ENCODE assay signal across 21 cellular contexts in genomic region chr14:64623576-64624165, GRCh38.
"Had no signal": no experiment of that assay in that cellular context is flagged by ENCODE, and none has a peak within 500 bp of the region (broad histone marks: within the 10 kb centered on the region; RNA-seq: fewer than 3 reads in every experiment).

No MANE protein-coding gene starts in this region.

- H3K36me3 Mint-ChIP-seq: activated naive CD8-positive, alpha-beta T cell treated with anti-CD3 and anti-CD28 coated beads, Interleukin-2, amount 10 ng/mL, durations not matched to agents 7 days and 5 days had no signal

- H3K36me3 ChIP-seq: left ventricle myocardium inferior, prostate gland, tibial nerve, WERI-Rb-1 had no signal

- H3K27ac ChIP-seq: body of pancreas, coronary artery, left ventricle myocardium inferior, prostate gland, tibial nerve, WERI-Rb-1 had no signal

- DNase-seq: activated CD4-positive, alpha-beta T cell treated with anti-CD3 and anti-CD28 coated beads, Interleukin-2, amount 50 U/mL, for 4 hours; activated naive CD4-positive, alpha-beta T cell treated with Interleukin-2 at 50 U/mL for 16 hours; activated naive CD8-positive, alpha-beta T cell treated with anti-CD3 and anti-CD28 coated beads, Interleukin-2, amount 10 ng/mL, durations not matched to agents 7 days and 5 days; activated T-cell treated with anti-CD3 and anti-CD28 coated beads, Interleukin-2, amount 50 U/mL, for 24 hours; body of pancreas; erythroblast; foreskin melanocyte; head of caudate nucleus; kidney glomerular epithelial cell; left ventricle myocardium inferior; mammary epithelial cell; right cardiac atrium; T-helper 2 cell; WERI-Rb-1 had no signal

- H3K9me3 Mint-ChIP-seq: activated naive CD8-positive, alpha-beta T cell treated with anti-CD3 and anti-CD28 coated beads, Interleukin-2, amount 10 ng/mL, durations not matched to agents 7 days and 5 days; activated T-cell treated with anti-CD3 and anti-CD28 coated beads, Interleukin-2, amount 50 U/mL, for 24 hours; activated T-helper 2 cell treated with anti-CD3 and anti-CD28 coated beads, Interferon-gamma antibody, Interleukin-2, Interleukin-4, amounts not matched to agents 10 μg/mL and 5 μg/mL and 100 μg/mL, durations not matched to agents 14 hours and 24 hours and 36 hours; stimulated activated naive CD8-positive, alpha-beta T cell treated with anti-CD3 and anti-CD28 coated beads, Interleukin-15, Interleukin-2, amounts not matched to agents 100 ng/mL and 50 ng/mL, for 24 hours had no signal

- ATAC-seq: body of pancreas, right cardiac atrium had no signal

- H3K4me3 Mint-ChIP-seq: activated naive CD8-positive, alpha-beta T cell treated with anti-CD3 and anti-CD28 coated beads, Interleukin-2, amount 10 ng/mL, durations not matched to agents 7 days and 5 days; activated T-cell treated with anti-CD3 and anti-CD28 coated beads, Interleukin-2, amount 50 U/mL, for 24 hours; stimulated activated naive CD8-positive, alpha-beta T cell treated with anti-CD3 and anti-CD28 coated beads, Interleukin-15, Interleukin-2, amounts not matched to agents 100 ng/mL and 50 ng/mL, for 24 hours had no signal

- FAIRE-seq: endometrium had no signal

- H3K27ac Mint-ChIP-seq: activated naive CD8-positive, alpha-beta T cell treated with anti-CD3 and anti-CD28 coated beads, Interleukin-2, amount 10 ng/mL, durations not matched to agents 7 days and 5 days; activated T-cell treated with anti-CD3 and anti-CD28 coated beads, Interleukin-2, amount 50 U/mL, for 24 hours; activated T-helper 2 cell treated with anti-CD3 and anti-CD28 coated beads, Interferon-gamma antibody, Interleukin-2, Interleukin-4, amounts not matched to agents 10 μg/mL and 5 μg/mL and 100 μg/mL, durations not matched to agents 14 hours and 24 hours and 36 hours; stimulated activated naive CD8-positive, alpha-beta T cell treated with anti-CD3 and anti-CD28 coated beads, Interleukin-15, Interleukin-2, amounts not matched to agents 100 ng/mL and 50 ng/mL, for 24 hours had no signal

- H3K4me3 ChIP-seq: body of pancreas, coronary artery, left ventricle myocardium inferior, prostate gland, skin epidermis, tibial nerve had no signal

- H3K27me3 ChIP-seq: body of pancreas, tibial nerve had no signal

- H3K27me3 Mint-ChIP-seq: activated T-cell treated with anti-CD3 and anti-CD28 coated beads, Interleukin-2, amount 50 U/mL, for 24 hours; stimulated activated naive CD8-positive, alpha-beta T cell treated with anti-CD3 and anti-CD28 coated beads, Interleukin-15, Interleukin-2, amounts not matched to agents 100 ng/mL and 50 ng/mL, for 24 hours had no signal

- H3K9me3 ChIP-seq: body of pancreas, left ventricle myocardium inferior, prostate gland, tibial nerve had no signal

- H3K4me1 ChIP-seq: left ventricle myocardium inferior, prostate gland had no signal
